24 cellular contexts compared by ENCODE assay signal in genomic region chr10:127398967-127399350, GRCh38.
"Had no signal": no experiment of that assay in that cellular context is flagged by ENCODE, and none has a peak within 500 bp of the region (broad histone marks: within the 10 kb centered on the region; RNA-seq: fewer than 3 reads in every experiment).

No MANE protein-coding gene starts in this region.

- H3K4me3 Mint-ChIP-seq: dendritic cell treated with granulocyte-macrophage colony-stimulating factor and Interleukin-4, amounts not matched to agents 40 ng/mL and 50 ng/mL, for 4 days; naive thymus-derived CD4-positive, alpha-beta T cell; nephron; neural progenitor cell; stimulated activated memory B cell treated with anti-CD40 and anti-IgM and Interleukin-4, amounts not matched to agents 10 μg/mL and 1 μg/mL and 100 μg/mL, for 72 hours; type B pancreatic cell had no signal

- H3K4me1 Mint-ChIP-seq: naive thymus-derived CD4-positive, alpha-beta T cell; stimulated activated memory B cell treated with anti-CD40 and anti-IgM and Interleukin-4, amounts not matched to agents 10 μg/mL and 1 μg/mL and 100 μg/mL, for 72 hours had no signal

- H3K9me3 Mint-ChIP-seq: nephron, type B pancreatic cell had no signal

- DNase-seq: colonic mucosa; effector memory CD4-positive, alpha-beta T cell; erythroblast; esophagus squamous epithelium; glutamatergic neuron; heart right ventricle; left cardiac atrium; left lung; midbrain; naive thymus-derived CD4-positive, alpha-beta T cell; right cardiac atrium; sigmoid colon; spleen; stimulated activated CD4-positive, alpha-beta T cell treated with anti-CD3 and anti-CD28 coated beads, Interleukin-4, amount 100 ng/mL, for 4 hours; stimulated activated naive CD8-positive, alpha-beta T cell treated with anti-CD3 and anti-CD28 coated beads, Interleukin-15, Interleukin-2, amounts not matched to agents 100 U/mL and 50 U/mL, for 24 hours; testis; tibial artery had no signal

- H3K27me3 Mint-ChIP-seq: dendritic cell treated with granulocyte-macrophage colony-stimulating factor and Interleukin-4, amounts not matched to agents 40 ng/mL and 50 ng/mL, for 4 days; stimulated activated memory B cell treated with anti-CD40 and anti-IgM and Interleukin-4, amounts not matched to agents 10 μg/mL and 1 μg/mL and 100 μg/mL, for 72 hours; type B pancreatic cell had no signal

- ATAC-seq: heart right ventricle; left cardiac atrium; left lung; naive thymus-derived CD4-positive, alpha-beta T cell; right cardiac atrium; stimulated activated memory B cell treated with anti-CD40 and anti-IgM and Interleukin-4, amounts not matched to agents 10 μg/mL and 1 μg/mL and 100 μg/mL, for 72 hours; stimulated activated naive CD8-positive, alpha-beta T cell treated with anti-CD3 and anti-CD28 coated beads, Interleukin-15, Interleukin-2, amounts not matched to agents 100 U/mL and 50 U/mL, for 24 hours had no signal

- H3K36me3 Mint-ChIP-seq: naive thymus-derived CD4-positive, alpha-beta T cell; stimulated activated memory B cell treated with anti-CD40 and anti-IgM and Interleukin-4, amounts not matched to agents 10 μg/mL and 1 μg/mL and 100 μg/mL, for 72 hours had no signal

- H3K27ac Mint-ChIP-seq: dendritic cell treated with granulocyte-macrophage colony-stimulating factor and Interleukin-4, amounts not matched to agents 40 ng/mL and 50 ng/mL, for 4 days; nephron; stimulated activated memory B cell treated with anti-CD40 and anti-IgM and Interleukin-4, amounts not matched to agents 10 μg/mL and 1 μg/mL and 100 μg/mL, for 72 hours; type B pancreatic cell had no signal

- FAIRE-seq: endometrium, islet of Langerhans had no signal
